Comparison of ENCODE assay signal across 8 cellular contexts in genomic region chr4:8537041-8537461, GRCh38. TPM values are rescaled to one million over a fixed set of nuclear protein-coding genes. Genes with fewer than 3 reads are reported as not detected.
A peak's percentile ranks its signal among the peaks of the same experiment; 100 is the strongest.
DNase-seq lines count a peak whose midpoint lies in the region; ATAC-seq and TF ChIP-seq lines count a peak whose summit lies in the region.

No MANE protein-coding gene starts in this region.

- H3K9me3 ChIP-seq in adipocyte (ENCODE audit: control insufficient read depth, low read length) (no peaks in the 10 kb centered on the region), right lobe of liver (no peaks in the 10 kb centered on the region)
- no peaks in the 10 kb centered on the region for H3K9me3 ChIP-seq in CD8-positive, alpha-beta memory T cell (ENCODE audit: low read length)

- H3K4me3 Mint-ChIP-seq in CD8-positive, alpha-beta memory T cell = peak overlapping the region in 1 of 7 donors; percentile 23
- no peak overlapping the region for H3K4me3 Mint-ChIP-seq in glutamatergic neuron (ENCODE audit: unreplicated experiment)

- POLR2A ChIA-PET in CD8-positive, alpha-beta memory T cell (lab: Charles Lee) = no interaction called here

- peak; percentile 29 for DNase-seq in COR-L47 (lab: John Stamatoyannopoulos, UW)
- DNase-seq in adipocyte (ENCODE audit: low read depth) = peak; percentile 65
- DNase-seq in right lobe of liver = peak; percentile 67 to 80 (median 72)
- no peak for DNase-seq in activated T-cell treated with anti-CD3 and anti-CD28 coated beads, Interleukin-2, amount 50 U/mL, for 1 hour
- DNase-seq in CD8-positive, alpha-beta memory T cell = no peak
- DNase-seq in glutamatergic neuron = no peak

- H3K36me3 Mint-ChIP-seq in CD8-positive, alpha-beta memory T cell = no peaks in the 10 kb centered on the region
- H3K36me3 Mint-ChIP-seq in glutamatergic neuron (ENCODE audit: unreplicated experiment) = peaks cover 4% of the 10 kb centered on the region

- H3K4me1 ChIP-seq in adipocyte (ENCODE audit: control insufficient read depth, insufficient read depth, low read length) (peaks cover 12% of the 10 kb centered on the region), right lobe of liver (peaks cover 0 to 7% (median 0%) of the 10 kb centered on the region in 4 donors)
- no peaks in the 10 kb centered on the region for H3K4me1 ChIP-seq in CD8-positive, alpha-beta memory T cell (ENCODE audit: insufficient read depth, low read length)

- peaks cover 4 to 6% of the 10 kb centered on the region in 2 donors for H3K27me3 Mint-ChIP-seq in CD8-positive, alpha-beta memory T cell
- peaks cover 2% of the 10 kb centered on the region for H3K27me3 Mint-ChIP-seq in glutamatergic neuron (ENCODE audit: unreplicated experiment)

- no peak overlapping the region for H3K4me3 ChIP-seq in adipocyte (ENCODE audit: low read length)
- no peak overlapping the region for H3K4me3 ChIP-seq in right lobe of liver
- H3K4me3 ChIP-seq in CD8-positive, alpha-beta memory T cell (ENCODE audit: low read length) = no peak overlapping the region

- H3K27me3 ChIP-seq in adipocyte (replicated peaks; ENCODE audit: control insufficient read depth, insufficient read depth, low read length) (no peaks in the 10 kb centered on the region), right lobe of liver (no peaks in the 10 kb centered on the region)
- no peaks in the 10 kb centered on the region for H3K27me3 ChIP-seq in CD8-positive, alpha-beta memory T cell (ENCODE audit: insufficient read depth, low read length, poor library complexity, severe bottlenecking)

- no peak for TF ChIP-seq POLR2A in right lobe of liver (IDR thresholded peaks at IDR 0.05)

- H3K4me1 Mint-ChIP-seq in CD8-positive, alpha-beta memory T cell = peaks cover 7 to 12% (median 8%) of the 10 kb centered on the region in 3 donors
- H3K4me1 Mint-ChIP-seq in glutamatergic neuron (ENCODE audit: low read depth, unreplicated experiment) = peaks cover 2% of the 10 kb centered on the region

- H3K9me3 Mint-ChIP-seq in CD8-positive, alpha-beta memory T cell = peaks cover 0 to 9% (median 2%) of the 10 kb centered on the region in 5 donors
- peaks cover 2% of the 10 kb centered on the region for H3K9me3 Mint-ChIP-seq in glutamatergic neuron (ENCODE audit: unreplicated experiment)

- WGBS in right lobe of liver (ENCODE audit: insufficient coverage, low coverage, low lambda C conversion rate, missing lambda C conversion rate) = 3% methylated on average over 6 of the region's 9 CpGs

- no peak overlapping the region for H3K27ac Mint-ChIP-seq in CD8-positive, alpha-beta memory T cell
- H3K27ac Mint-ChIP-seq in glutamatergic neuron (ENCODE audit: unreplicated experiment) = no peak overlapping the region

- H3K36me3 ChIP-seq in adipocyte (ENCODE audit: control insufficient read depth, insufficient read depth, low read length, severe bottlenecking) (no peaks in the 10 kb centered on the region), right lobe of liver (no peaks in the 10 kb centered on the region)
- H3K36me3 ChIP-seq in CD8-positive, alpha-beta memory T cell (ENCODE audit: insufficient read depth, low read length) = no peaks in the 10 kb centered on the region

- TF ChIP-seq CTCF in right lobe of liver (IDR thresholded peaks at IDR 0.05) (no peak), glutamatergic neuron (IDR thresholded peaks at IDR 0.05; ENCODE audit: partially characterized antibody, unreplicated experiment) (no peak)

- intact Hi-C loops in right lobe of liver (cut with DNase I) = no loop called here

- no peak overlapping the region for H3K9ac ChIP-seq in adipocyte (ENCODE audit: low read length)

- CTCF ChIA-PET in CD8-positive, alpha-beta memory T cell (lab: Charles Lee) = no interaction called here

- H3K27ac ChIP-seq in right lobe of liver = no peak overlapping the region
- H3K27ac ChIP-seq in CD8-positive, alpha-beta memory T cell (ENCODE audit: low read depth, low read length) = no peak overlapping the region

- peak; percentile 43 for ATAC-seq in HG03460 (IDR thresholded peaks at IDR 0.05; ENCODE audit: unreplicated experiment)
- ATAC-seq in right lobe of liver = peak; percentile 84 to 97 (median 88)
- no peak for ATAC-seq in HG02885 (IDR thresholded peaks at IDR 0.05; ENCODE audit: poor library complexity, unreplicated experiment)

RNA-seq across cellular contexts. Expression of gene GPR78, which starts 43.1 kb away (rescaled TPM):
- not detected for total RNA-seq in right lobe of liver
- total RNA-seq in CD8-positive, alpha-beta memory T cell = not detected
- polyA plus RNA-seq in CD8-positive, alpha-beta memory T cell = not detected
- total RNA-seq in glutamatergic neuron (ENCODE audit: unreplicated experiment) = 0.17 TPM

RNA-seq across cellular contexts. Expression of gene CPZ, which starts 55.5 kb away (rescaled TPM):
- total RNA-seq in right lobe of liver (under 1 TPM in 5 of 6 experiments, not detected in 1; 0.24 to 0.80 (median 0.74) TPM), glutamatergic neuron (ENCODE audit: unreplicated experiment) (0.27 TPM)
- not detected for total RNA-seq in CD8-positive, alpha-beta memory T cell
- not detected for polyA plus RNA-seq in CD8-positive, alpha-beta memory T cell

Comparison
In these comparisons a context has a peak if more than half of its experiments do, and no peak if none do; other contexts are left out.
1. DNase-seq: peak in COR-L47 (single experiment), adipocyte (single experiment) and right lobe of liver (3 of 3); none in activated T-cell treated with anti-CD3 and anti-CD28 coated beads, Interleukin-2, amount 50 U/mL, for 1 hour (single experiment), CD8-positive, alpha-beta memory T cell (0 of 5) and glutamatergic neuron (single experiment).